In the genomic region with DNA sequence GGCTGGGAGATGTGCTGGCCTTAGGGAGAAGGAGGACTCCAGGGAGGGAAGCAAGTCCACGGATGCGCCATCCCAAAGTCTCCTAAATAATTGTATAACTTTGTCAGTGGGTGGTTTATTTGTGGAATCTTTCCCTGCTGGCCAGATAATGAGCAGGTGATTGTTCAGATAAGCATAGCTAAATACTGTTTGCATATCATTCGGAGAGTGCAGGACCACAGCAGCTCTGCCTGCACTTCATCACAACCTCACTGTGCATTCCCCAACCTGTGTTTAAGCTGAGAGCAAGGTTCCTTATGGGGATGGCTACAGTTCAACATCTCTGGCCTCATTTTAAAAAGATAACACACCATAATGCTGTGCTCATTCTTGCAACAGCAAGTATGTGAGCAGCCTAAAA, we compare ENCODE assay signal across 15 cellular contexts.
DNase-seq lines count a peak whose midpoint lies in the region; ATAC-seq and TF ChIP-seq lines count a peak whose summit lies in the region.
"Had no signal": no experiment of that assay in that cellular context is flagged by ENCODE, and none has a peak within 500 bp of the region (broad histone marks: within the 10 kb centered on the region; RNA-seq: fewer than 3 reads in every experiment).

No MANE protein-coding gene starts in this region.

- no peaks in the 10 kb centered on the region for H3K9me3 Mint-ChIP-seq in GM23338
- H3K9me3 Mint-ChIP-seq: CD4-positive, alpha-beta memory T cell had no signal

- WGBS in esophagus muscularis mucosa, result 75% methylated on average over 3 of the region's 3 CpGs

- intact Hi-C loops in esophagus muscularis mucosa (cut with DNase I), result no loop called here

- H3K4me3 ChIP-seq in GM23338, result no peak overlapping the region
- H3K4me3 ChIP-seq in esophagus muscularis mucosa, result no peak overlapping the region
- no peak overlapping the region for H3K4me3 ChIP-seq in Peyer's patch
- H3K4me3 ChIP-seq: A549 had no signal

- peak; percentile 43 for ATAC-seq in GM23338
- ATAC-seq: A549, HCT116 had no signal

- H3K27ac Mint-ChIP-seq in GM23338, result no peak overlapping the region
- H3K27ac Mint-ChIP-seq: CD4-positive, alpha-beta memory T cell had no signal

- TF ChIP-seq EP300 in esophagus muscularis mucosa (IDR thresholded peaks at IDR 0.05), result no peak

- peak; percentile 56 for DNase-seq in COR-L47 (lab: John Stamatoyannopoulos, UW)
- DNase-seq in GM23338 (ENCODE audit: low spot score), result no peak
- peak; percentile 4 for DNase-seq in NCI-H69 (lab: John Stamatoyannopoulos, UW)
- peak; percentile 42 for DNase-seq in esophagus muscularis mucosa (ENCODE audit: extremely low spot score)
- no peak for DNase-seq in activated CD4-positive, alpha-beta T cell treated with anti-CD3 and anti-CD28 coated beads, Interleukin-2, amount 50 U/mL, for 1 hour
- no peak for DNase-seq in NCI-H345 treated with DMSO at 0.1 percent for 48 hours (lab: John Stamatoyannopoulos, UW; ENCODE audit: unreplicated experiment)
- DNase-seq in Peyer's patch, result no peak
- DNase-seq: BE2C; Caco-2; CD4-positive, alpha-beta memory T cell; DMS53; GF-D8 had no signal

- no peak overlapping the region for H3K27ac ChIP-seq in GM23338 (ENCODE audit: low read depth)
- H3K27ac ChIP-seq in esophagus muscularis mucosa (replicated peaks in 1 of 4), result no peak overlapping the region
- H3K27ac ChIP-seq in Peyer's patch, result no peak overlapping the region
- H3K27ac ChIP-seq: A549, C4-2B had no signal

- no peak for TF ChIP-seq POLR2A in esophagus muscularis mucosa (IDR thresholded peaks at IDR 0.05; ENCODE audit: low read depth)
- no peak for TF ChIP-seq POLR2A in Peyer's patch (IDR thresholded peaks at IDR 0.05)

- H3K27me3 ChIP-seq in GM23338 (ENCODE audit: insufficient read depth) (no peaks in the 10 kb centered on the region), esophagus muscularis mucosa (no peaks in the 10 kb centered on the region), Peyer's patch (no peaks in the 10 kb centered on the region)
- H3K27me3 ChIP-seq: BE2C had no signal

- no peak overlapping the region for H3K4me3 Mint-ChIP-seq in GM23338
- H3K4me3 Mint-ChIP-seq: CD4-positive, alpha-beta memory T cell had no signal

- TF ChIP-seq CTCF in GM23338 (conservative IDR thresholded peaks at IDR 0.05; ENCODE audit: low read depth in 2 of 2) (no peak), esophagus muscularis mucosa (IDR thresholded peaks at IDR 0.05) (no peak), Peyer's patch (IDR thresholded peaks at IDR 0.05) (no peak)

- peak overlapping the region; percentile 46 for H3K4me2 ChIP-seq in GM23338
- H3K4me2 ChIP-seq: A549 had no signal

- H3K4me1 Mint-ChIP-seq in GM23338, result peaks cover 27% of the 10 kb centered on the region
- H3K4me1 Mint-ChIP-seq: CD4-positive, alpha-beta memory T cell had no signal

- H3K9me3 ChIP-seq in esophagus muscularis mucosa (no peaks in the 10 kb centered on the region), Peyer's patch (no peaks in the 10 kb centered on the region)
- H3K9me3 ChIP-seq: A549, BE2C, Caco-2 had no signal

- H3K27me3 Mint-ChIP-seq in GM23338 (ENCODE audit: insufficient read depth, low read depth, poor library complexity), result no peaks in the 10 kb centered on the region

- H3F3A ChIP-seq in GM23338 (replicated peaks; ENCODE audit: low read depth), result no peaks in the 10 kb centered on the region

- H3K36me3 Mint-ChIP-seq in GM23338 (ENCODE audit: low read depth), result no peaks in the 10 kb centered on the region
- H3K36me3 Mint-ChIP-seq: CD4-positive, alpha-beta memory T cell had no signal

- H3K79me2 ChIP-seq in GM23338 (replicated peaks; ENCODE audit: insufficient read depth), result no peaks in the 10 kb centered on the region

- H3K9me2 ChIP-seq in GM23338 (ENCODE audit: insufficient read depth), result 0 out of 2 replicates have a peak, but pooled peaks cover 6% of the 10 kb centered on the region

- no peaks in the 10 kb centered on the region for H4K20me1 ChIP-seq in GM23338 (replicated peaks; ENCODE audit: insufficient read depth)

- H2AFZ ChIP-seq in GM23338, result peak overlapping the region; percentile 36

- H3K36me3 ChIP-seq in GM23338 (ENCODE audit: insufficient read depth) (no peaks in the 10 kb centered on the region), esophagus muscularis mucosa (no peaks in the 10 kb centered on the region), Peyer's patch (no peaks in the 10 kb centered on the region)
- H3K36me3 ChIP-seq: BE2C had no signal

- H3K4me1 ChIP-seq in GM23338 (ENCODE audit: insufficient read depth) (peaks cover 23% of the 10 kb centered on the region), esophagus muscularis mucosa (no peaks in the 10 kb centered on the region), Peyer's patch (no peaks in the 10 kb centered on the region)
- H3K4me1 ChIP-seq: A549, Caco-2 had no signal

TF ChIP-seq in GM23338, 12 proteins besides CTCF, POLR2A, EP300 and RAD21 (continues in another document):
- TF ChIP-seq STAT1 (IDR thresholded peaks at IDR 0.05; ENCODE audit: unreplicated experiment) (no peak), ZNF114 (CRISPR knock-in tag; IDR thresholded peaks at IDR 0.05) (no peak), POLR2AphosphoS5 (IDR thresholded peaks at IDR 0.05; ENCODE audit: low read depth) (no peak), ZNF331 (CRISPR knock-in tag; IDR thresholded peaks at IDR 0.05; ENCODE audit: low read depth) (no peak)
- TF ChIP-seq, protein P1, sequence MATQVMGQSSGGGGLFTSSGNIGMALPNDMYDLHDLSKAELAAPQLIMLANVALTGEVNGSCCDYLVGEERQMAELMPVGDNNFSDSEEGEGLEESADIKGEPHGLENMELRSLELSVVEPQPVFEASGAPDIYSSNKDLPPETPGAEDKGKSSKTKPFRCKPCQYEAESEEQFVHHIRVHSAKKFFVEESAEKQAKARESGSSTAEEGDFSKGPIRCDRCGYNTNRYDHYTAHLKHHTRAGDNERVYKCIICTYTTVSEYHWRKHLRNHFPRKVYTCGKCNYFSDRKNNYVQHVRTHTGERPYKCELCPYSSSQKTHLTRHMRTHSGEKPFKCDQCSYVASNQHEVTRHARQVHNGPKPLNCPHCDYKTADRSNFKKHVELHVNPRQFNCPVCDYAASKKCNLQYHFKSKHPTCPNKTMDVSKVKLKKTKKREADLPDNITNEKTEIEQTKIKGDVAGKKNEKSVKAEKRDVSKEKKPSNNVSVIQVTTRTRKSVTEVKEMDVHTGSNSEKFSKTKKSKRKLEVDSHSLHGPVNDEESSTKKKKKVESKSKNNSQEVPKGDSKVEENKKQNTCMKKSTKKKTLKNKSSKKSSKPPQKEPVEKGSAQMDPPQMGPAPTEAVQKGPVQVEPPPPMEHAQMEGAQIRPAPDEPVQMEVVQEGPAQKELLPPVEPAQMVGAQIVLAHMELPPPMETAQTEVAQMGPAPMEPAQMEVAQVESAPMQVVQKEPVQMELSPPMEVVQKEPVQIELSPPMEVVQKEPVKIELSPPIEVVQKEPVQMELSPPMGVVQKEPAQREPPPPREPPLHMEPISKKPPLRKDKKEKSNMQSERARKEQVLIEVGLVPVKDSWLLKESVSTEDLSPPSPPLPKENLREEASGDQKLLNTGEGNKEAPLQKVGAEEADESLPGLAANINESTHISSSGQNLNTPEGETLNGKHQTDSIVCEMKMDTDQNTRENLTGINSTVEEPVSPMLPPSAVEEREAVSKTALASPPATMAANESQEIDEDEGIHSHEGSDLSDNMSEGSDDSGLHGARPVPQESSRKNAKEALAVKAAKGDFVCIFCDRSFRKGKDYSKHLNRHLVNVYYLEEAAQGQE (IDR thresholded peaks at IDR 0.05; ENCODE audit: unreplicated experiment), result no peak

Comparison
In these comparisons a context has a peak if more than half of its experiments do, and no peak if none do; other contexts are left out.
1. DNase-seq: peak in COR-L47 (single experiment), NCI-H69 (single experiment) and esophagus muscularis mucosa (single experiment); none in GM23338 (single experiment), activated CD4-positive, alpha-beta T cell treated with anti-CD3 and anti-CD28 coated beads, Interleukin-2, amount 50 U/mL, for 1 hour (single experiment), NCI-H345 treated with DMSO at 0.1 percent for 48 hours (single experiment) and Peyer's patch (0 of 3).